Comparison of ENCODE assay signal across 14 cellular contexts in the genomic region with DNA sequence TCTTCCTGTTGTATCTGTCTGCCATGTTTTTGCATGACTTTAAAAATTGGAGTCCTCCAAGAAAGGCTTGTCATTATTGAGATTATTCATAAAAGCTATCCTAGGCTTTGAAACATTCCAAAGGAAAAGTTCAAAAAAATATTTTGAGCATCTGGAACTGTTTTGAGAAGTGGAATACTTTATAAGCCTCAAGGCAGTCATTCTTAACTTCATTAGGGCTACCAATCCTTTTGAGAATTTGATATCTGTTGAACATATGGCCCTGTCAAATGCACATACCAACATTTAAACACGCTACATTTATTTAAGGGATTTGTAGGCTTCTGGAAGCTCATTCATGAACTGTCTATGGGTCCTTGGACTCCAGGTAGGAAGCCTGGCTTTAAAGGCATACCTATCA.
A peak's percentile ranks its signal among the peaks of the same experiment; 100 is the strongest.
DNase-seq lines count a peak whose midpoint lies in the region; ATAC-seq lines count a peak whose summit lies in the region.
"Had no signal": no experiment of that assay in that cellular context is flagged by ENCODE, and none has a peak within 500 bp of the region (broad histone marks: within the 10 kb centered on the region; RNA-seq: fewer than 3 reads in every experiment).

No MANE protein-coding gene starts in this region.

- intact Hi-C loops in left cardiac atrium (cut with DNase I), result no loop called here

- DNase-seq in AG20443 (ENCODE audit: low spot score), result peak; percentile 13
- peak; percentile 5 for DNase-seq in GM03348 (ENCODE audit: low spot score)
- DNase-seq in adipocyte (ENCODE audit: low read depth), result peak; percentile 77
- DNase-seq in fibroblast of peridontal ligament (ENCODE audit: extremely low read depth), result peak; percentile 72
- no peak for DNase-seq in left cardiac atrium
- no peak for DNase-seq in Ammon's horn (ENCODE audit: low spot score)
- DNase-seq in NCI-H446 (lab: John Stamatoyannopoulos, UW), result no peak
- DNase-seq: CD4-positive, alpha-beta memory T cell; DND-41; GF-D8; Karpas-422 had no signal

- H3K36me3 ChIP-seq in adipocyte (ENCODE audit: control insufficient read depth, insufficient read depth, low read length, severe bottlenecking), result no peaks in the 10 kb centered on the region

- no peaks in the 10 kb centered on the region for H3K9me3 ChIP-seq in adipocyte (ENCODE audit: control insufficient read depth, low read length)
- H3K9me3 ChIP-seq: A549 had no signal

- ATAC-seq in left cardiac atrium, result no peak
- ATAC-seq: A549, HCT116, K562 had no signal

- no peaks in the 10 kb centered on the region for H3K27me3 ChIP-seq in adipocyte (replicated peaks; ENCODE audit: control insufficient read depth, insufficient read depth, low read length)

- H3K4me3 ChIP-seq in adipocyte (ENCODE audit: low read length), result no peak overlapping the region
- H3K4me3 ChIP-seq: A549, K562 had no signal

- H3K9ac ChIP-seq in adipocyte (ENCODE audit: low read length), result no peak overlapping the region

- H3K4me1 ChIP-seq in adipocyte (ENCODE audit: control insufficient read depth, insufficient read depth, low read length), result no peaks in the 10 kb centered on the region
- H3K4me1 ChIP-seq: A549 had no signal

Comparison
In these comparisons a context has a peak if more than half of its experiments do, and no peak if none do; other contexts are left out.
1. DNase-seq: peak in AG20443 (single experiment), GM03348 (single experiment), adipocyte (single experiment) and fibroblast of peridontal ligament (single experiment); none in left cardiac atrium (single experiment), Ammon's horn (single experiment) and NCI-H446 (0 of 2).